Comparison of ENCODE assay signal across 18 cellular contexts in the genomic region with DNA sequence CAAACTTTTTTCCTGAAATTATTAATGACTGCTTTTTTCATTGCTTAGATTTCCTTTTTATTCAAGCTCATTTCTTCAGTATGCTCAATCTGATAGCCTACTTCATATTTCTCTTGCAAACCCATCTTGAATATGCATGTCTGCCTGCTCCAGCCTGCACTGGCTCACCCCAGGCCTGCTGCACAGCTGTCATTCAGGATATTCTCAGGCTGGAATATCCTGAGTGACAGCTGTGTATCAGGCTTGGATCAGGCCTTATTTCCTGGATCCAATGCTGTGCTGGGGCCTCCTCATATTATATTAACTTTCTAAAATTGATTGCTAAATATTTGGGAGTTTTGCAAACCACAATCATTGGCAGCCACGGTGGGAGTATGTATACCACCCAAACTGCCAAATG.
"Had no signal": no experiment of that assay in that cellular context is flagged by ENCODE, and none has a peak within 500 bp of the region (broad histone marks: within the 10 kb centered on the region; RNA-seq: fewer than 3 reads in every experiment).

No MANE protein-coding gene starts in this region.

- H3K27ac Mint-ChIP-seq: mesothelial cell of epicardium, naive B cell had no signal

- H3K4me1 ChIP-seq: heart left ventricle, stomach had no signal

- H3K27me3 Mint-ChIP-seq: naive B cell had no signal

- H3K9me3 Mint-ChIP-seq: mesothelial cell of epicardium, naive B cell, nephron had no signal

- H3K36me3 Mint-ChIP-seq: mesothelial cell of epicardium, naive B cell had no signal

- H3K4me3 Mint-ChIP-seq: mesothelial cell of epicardium, naive B cell, nephron had no signal

- DNase-seq: cortex of kidney; dorsolateral prefrontal cortex; effector CD8-positive, alpha-beta T cell; heart left ventricle; hypothalamus; kidney glomerular epithelial cell; mammary epithelial cell; naive B cell; small intestine; stimulated activated CD4-positive, alpha-beta T cell treated with anti-CD3 and anti-CD28 coated beads, Interleukin-12 subunit alpha, Interleukin-12 subunit beta, amount 100 ng/mL, for 4 hours; stimulated activated naive CD4-positive, alpha-beta T cell; stomach; substantia nigra; trophoblast cell had no signal

- H3K4me3 ChIP-seq: dorsolateral prefrontal cortex, heart left ventricle, stomach had no signal

- H3K9me3 ChIP-seq: heart left ventricle, stomach had no signal

- H3K36me3 ChIP-seq: heart left ventricle, stomach had no signal

- H3K27ac ChIP-seq: dorsolateral prefrontal cortex, heart left ventricle, stomach had no signal

- H3K27me3 ChIP-seq: dorsolateral prefrontal cortex, heart left ventricle, stomach had no signal

- ATAC-seq: heart left ventricle, left lobe of liver, sciatic nerve had no signal
